ENCODE assay signal across 19 cellular contexts in genomic region chr17:78271419-78272160, GRCh38. TPM values are rescaled to one million over a fixed set of nuclear protein-coding genes. Genes with fewer than 3 reads are reported as not detected.
A peak's percentile ranks its signal among the peaks of the same experiment; 100 is the strongest.
DNase-seq lines count a peak whose midpoint lies in the region; ATAC-seq and TF ChIP-seq lines count a peak whose summit lies in the region.
"Had no signal": no experiment of that assay in that cellular context is flagged by ENCODE, and none has a peak within 500 bp of the region (broad histone marks: within the 10 kb centered on the region; RNA-seq: fewer than 3 reads in every experiment).

No MANE protein-coding gene starts in this region.

- H3K4me3 Mint-ChIP-seq in endothelial cell (ENCODE audit: unreplicated experiment): peak overlapping the region; percentile 9
- no peak overlapping the region for H3K4me3 Mint-ChIP-seq in stimulated activated memory B cell treated with anti-CD40 and anti-IgM and Interleukin-4, amounts not matched to agents 10 μg/mL and 1 μg/mL and 100 μg/mL, for 72 hours

- H3K4me1 ChIP-seq in heart left ventricle: peaks cover 0 to 12% (median 0%) of the 10 kb centered on the region in 12 donors
- H3K4me1 ChIP-seq in body of pancreas: peaks cover 13% of the 10 kb centered on the region
- peaks cover 35% of the 10 kb centered on the region for H3K4me1 ChIP-seq in upper lobe of right lung
- H3K4me1 ChIP-seq: breast epithelium had no signal

- H3K9me3 ChIP-seq in heart left ventricle (no peaks in the 10 kb centered on the region), KOPT-K1 (ENCODE audit: insufficient read depth, low read length, poor library complexity, severe bottlenecking) (no peaks in the 10 kb centered on the region), body of pancreas (no peaks in the 10 kb centered on the region), upper lobe of right lung (no peaks in the 10 kb centered on the region)
- H3K9me3 ChIP-seq: breast epithelium, neutrophil, vagina had no signal

- no peaks in the 10 kb centered on the region for H3K9me3 Mint-ChIP-seq in endothelial cell (ENCODE audit: unreplicated experiment)
- no peaks in the 10 kb centered on the region for H3K9me3 Mint-ChIP-seq in stimulated activated memory B cell treated with anti-CD40 and anti-IgM and Interleukin-4, amounts not matched to agents 10 μg/mL and 1 μg/mL and 100 μg/mL, for 72 hours

- H3K27me3 ChIP-seq in heart left ventricle (peaks cover 0 to 20% (median 2%) of the 10 kb centered on the region in 9 donors), body of pancreas (no peaks in the 10 kb centered on the region), upper lobe of right lung (peaks cover 5% of the 10 kb centered on the region)
- H3K27me3 ChIP-seq: breast epithelium had no signal

- no peaks in the 10 kb centered on the region for H3K36me3 ChIP-seq in heart left ventricle
- H3K36me3 ChIP-seq in KOPT-K1 (ENCODE audit: insufficient read depth, low read length): no peaks in the 10 kb centered on the region
- no peaks in the 10 kb centered on the region for H3K36me3 ChIP-seq in body of pancreas (replicated peaks in 1 of 2; ENCODE audit: insufficient read depth in 1 of 2, low read depth in 2 of 2)
- H3K36me3 ChIP-seq in upper lobe of right lung: no peaks in the 10 kb centered on the region
- H3K36me3 ChIP-seq: breast epithelium, neutrophil, vagina had no signal

- ATAC-seq in Right ventricle myocardium inferior (no peak), heart left ventricle (no peak), body of pancreas (no peak), upper lobe of right lung (no peak)
- ATAC-seq in stimulated activated memory B cell treated with anti-CD40 and anti-IgM and Interleukin-4, amounts not matched to agents 10 μg/mL and 1 μg/mL and 100 μg/mL, for 72 hours: no peak

- H3K36me3 Mint-ChIP-seq in endothelial cell (ENCODE audit: low read depth, unreplicated experiment): no peaks in the 10 kb centered on the region
- H3K36me3 Mint-ChIP-seq in stimulated activated memory B cell treated with anti-CD40 and anti-IgM and Interleukin-4, amounts not matched to agents 10 μg/mL and 1 μg/mL and 100 μg/mL, for 72 hours: no peaks in the 10 kb centered on the region

- peak overlapping the region; percentile 57 for H3K27ac Mint-ChIP-seq in endothelial cell (ENCODE audit: unreplicated experiment)
- peak overlapping the region; percentile 54 for H3K27ac Mint-ChIP-seq in stimulated activated memory B cell treated with anti-CD40 and anti-IgM and Interleukin-4, amounts not matched to agents 10 μg/mL and 1 μg/mL and 100 μg/mL, for 72 hours

- H3K27ac ChIP-seq in heart left ventricle (no peak overlapping the region), KOPT-K1 (ENCODE audit: low read depth, low read length, poor library complexity, severe bottlenecking) (peak overlapping the region; percentile 2), body of pancreas (no peak overlapping the region), upper lobe of right lung (no peak overlapping the region)
- H3K27ac ChIP-seq: neutrophil, vagina had no signal

- WGBS in heart left ventricle, 4 donors: 76 to 80% (median 77%) methylated on average over 11 of the region's 11 CpGs
- WGBS in body of pancreas, 2 donors: 63 to 73% methylated on average over 10 to 11 of the region's 11 CpGs

- TF ChIP-seq POLR2A in heart left ventricle (IDR thresholded peaks at IDR 0.05) (no peak), body of pancreas (IDR thresholded peaks at IDR 0.05) (no peak)

- intact Hi-C loops in Right ventricle myocardium inferior (cut with DNase I): no loop called here
- intact Hi-C loops in heart left ventricle (cut with DNase I): no loop called here
- intact Hi-C loops in body of pancreas (cut with DNase I): no loop called here
- intact Hi-C loops in upper lobe of right lung (cut with DNase I): no loop called here

- peaks cover 9% of the 10 kb centered on the region for H3K27me3 Mint-ChIP-seq in endothelial cell (ENCODE audit: unreplicated experiment)
- H3K27me3 Mint-ChIP-seq in stimulated activated memory B cell treated with anti-CD40 and anti-IgM and Interleukin-4, amounts not matched to agents 10 μg/mL and 1 μg/mL and 100 μg/mL, for 72 hours: peaks cover 45% of the 10 kb centered on the region

- H3K4me1 Mint-ChIP-seq in endothelial cell (ENCODE audit: unreplicated experiment): peaks cover 42% of the 10 kb centered on the region
- H3K4me1 Mint-ChIP-seq in stimulated activated memory B cell treated with anti-CD40 and anti-IgM and Interleukin-4, amounts not matched to agents 10 μg/mL and 1 μg/mL and 100 μg/mL, for 72 hours: peaks cover 35% of the 10 kb centered on the region

- TF ChIP-seq CTCF in heart left ventricle (IDR thresholded peaks at IDR 0.05) (no peak), endothelial cell (IDR thresholded peaks at IDR 0.05; ENCODE audit: unreplicated experiment) (no peak), body of pancreas (IDR thresholded peaks at IDR 0.05) (no peak), upper lobe of right lung (IDR thresholded peaks at IDR 0.05) (no peak)

- DNase-seq in Right ventricle myocardium inferior (ENCODE audit: missing footprints) (peak; percentile 43), heart left ventricle (no peak), endothelial cell (ENCODE audit: low spot score) (no peak), Ammon's horn (ENCODE audit: low spot score) (no peak), body of pancreas (no peak), upper lobe of right lung (no peak)
- DNase-seq: activated effector memory CD4-positive, alpha-beta T cell treated with anti-CD3 and anti-CD28 coated beads, Interleukin-2, amount 50 U/mL, for 16 hours; DMS79; effector CD4-positive, alpha-beta T cell; NCI-H2107; NCI-H82 had no signal

- H3K4me3 ChIP-seq in heart left ventricle (no peak overlapping the region), body of pancreas (no peak overlapping the region), upper lobe of right lung (no peak overlapping the region)
- H3K4me3 ChIP-seq: vagina had no signal

RNA-seq across cellular contexts. Expression of gene TMEM235, which starts 40.2 kb away (rescaled TPM):
- total RNA-seq in Right ventricle myocardium inferior: not detected
- total RNA-seq in heart left ventricle: not detected
- not detected for polyA plus RNA-seq in heart left ventricle
- 21.1 TPM for total RNA-seq in endothelial cell (ENCODE audit: unreplicated experiment)
- total RNA-seq in body of pancreas: not detected
- total RNA-seq in upper lobe of right lung: not detected
- total RNA-seq: breast epithelium; liver; RPMI7951; T-helper 1 cell treated with Interleukin-12 subunit alpha and Interleukin-12 subunit beta and Interleukin-4 antibody, amounts not matched to agents 30 ng/mL and 1 ng/mL, for 36 hours; vagina had no signal

RNA-seq across cellular contexts. Expression of gene BIRC5, which starts 57.5 kb away (rescaled TPM):
- total RNA-seq in Right ventricle myocardium inferior (1.2 TPM), heart left ventricle (10 to 100 TPM in 1 of 9 donors, 1 to 10 TPM in 3, under 1 TPM in 3, not detected in 2; 0.50 to 10.9 (median 1.1) TPM), endothelial cell (ENCODE audit: unreplicated experiment) (22.0 TPM), body of pancreas (not detected), upper lobe of right lung (1.1 TPM)
- polyA plus RNA-seq in heart left ventricle: under 1 TPM; 0.11 to 0.28 TPM

Comparison
In these comparisons a context has a peak if more than half of its experiments do, and no peak if none do; other contexts are left out.
1. RNA of gene TMEM235, which starts 40.2 kb away (total RNA-seq): 21.1 TPM in endothelial cell (single experiment); not detected in upper lobe of right lung (single experiment), not detected in Right ventricle myocardium inferior (single experiment), not detected in heart left ventricle and not detected in body of pancreas; every median in the first group is over 10 times any median in the second.